Comparison of ENCODE assay signal across 11 cellular contexts in the genomic region with DNA sequence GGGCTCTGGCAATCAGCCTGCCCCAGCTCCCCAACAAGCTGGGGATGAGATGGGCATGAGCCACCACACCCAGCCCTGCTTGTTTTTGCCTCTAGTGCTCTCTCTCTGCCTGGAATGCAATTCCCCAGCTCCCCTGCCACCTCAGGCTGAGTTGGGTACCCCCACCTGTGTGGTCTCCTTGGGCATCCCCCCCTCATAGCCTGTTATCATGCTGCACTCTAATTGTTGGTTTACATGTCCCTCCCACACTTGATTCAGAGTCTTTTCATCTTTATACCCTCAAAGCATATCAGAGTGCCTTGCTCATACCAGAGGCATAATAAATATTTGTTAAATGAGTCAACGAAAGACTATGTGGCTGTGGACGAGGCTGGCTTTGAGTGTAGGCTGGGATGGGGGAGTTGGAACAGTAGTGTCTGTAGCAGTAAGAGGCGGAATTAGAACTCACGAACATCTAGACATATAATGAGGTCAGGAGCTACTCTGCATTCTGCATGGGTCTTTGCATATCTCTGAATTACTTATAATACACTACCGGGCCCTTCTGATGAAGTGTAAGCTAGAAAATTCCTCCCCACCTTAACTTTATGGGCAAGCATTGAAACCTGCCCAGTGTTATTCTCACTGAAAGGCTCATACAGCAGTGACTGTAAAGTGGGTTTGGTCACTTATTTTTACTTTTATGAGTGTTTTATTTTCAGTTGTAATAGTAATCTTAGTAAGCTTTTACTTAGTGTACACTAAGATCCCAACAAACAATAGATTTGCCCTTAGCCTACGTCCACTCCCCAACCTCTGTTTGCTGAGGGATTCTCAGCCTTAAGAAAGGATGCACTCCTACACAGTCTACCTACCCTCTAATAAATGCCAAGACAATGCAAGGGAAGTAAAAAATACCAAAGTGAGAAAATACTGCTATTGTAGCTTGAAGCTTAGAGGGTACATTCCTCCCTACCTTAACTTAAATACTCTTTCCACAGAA. TPM values are rescaled to one million over a fixed set of nuclear protein-coding genes. Genes with fewer than 3 reads are reported as not detected.
DNase-seq lines count a peak whose midpoint lies in the region; ATAC-seq, FAIRE-seq and TF ChIP-seq lines count a peak whose summit lies in the region.
"Had no signal": no experiment of that assay in that cellular context is flagged by ENCODE, and none has a peak within 500 bp of the region (broad histone marks: within the 10 kb centered on the region; RNA-seq: fewer than 3 reads in every experiment).

No MANE protein-coding gene starts in this region.

- no peaks in the 10 kb centered on the region for H3K36me3 ChIP-seq in small intestine (ENCODE audit: control insufficient read depth in 2 of 2, insufficient read depth in 2 of 2, low read length in 2 of 2)

- WGBS in small intestine, 3 donors = 34 to 61% (median 51%) methylated on average over 6 of the region's 6 CpGs

- H3K9me3 ChIP-seq in small intestine (ENCODE audit: control insufficient read depth, low read depth) = no peaks in the 10 kb centered on the region

- no peak overlapping the region for H3K27ac ChIP-seq in small intestine (ENCODE audit: low read depth in 1 of 2, low read length in 1 of 2)

- ATAC-seq in SK-N-SH treated with all-trans-retinoic acid at 6 μM for 48 hours (peak; percentile 100), GM18517 (IDR thresholded peaks at IDR 0.05; ENCODE audit: unreplicated experiment) (no peak)
- ATAC-seq: right cardiac atrium had no signal

- DNase-seq in ELR (ENCODE audit: low read depth) (peak; percentile 95), fibroblast of the aortic adventitia (ENCODE audit: low read depth) (peak; percentile 68), small intestine (peak; percentile 77), NCI-H1436 (lab: John Stamatoyannopoulos, UW) (no peak), GDM1 (lab: John Stamatoyannopoulos, UW) (no peak)
- no peak for DNase-seq in stimulated activated CD4-positive, alpha-beta T cell treated with anti-CD3 and anti-CD28 coated beads, Interleukin-2, amount 100 ng/mL, for 24 hours
- DNase-seq: NCI-H1436 treated with DMSO at 0.1 percent for 48 hours, right cardiac atrium, SHP77 had no signal

- no peak for TF ChIP-seq CTCF in fibroblast of the aortic adventitia (IDR thresholded peaks at IDR 0.05; ENCODE audit: insufficient read depth, low read length)

- no peak for FAIRE-seq in small intestine (lab: Jason Lieb, UNC)

- peaks cover 3 to 8% of the 10 kb centered on the region in 2 donors for H3K4me1 ChIP-seq in small intestine (ENCODE audit: control insufficient read depth in 2 of 2, insufficient read depth in 1 of 2, low read depth in 1 of 2, low read length in 1 of 2)

- H3K4me3 ChIP-seq in fibroblast of the aortic adventitia (ENCODE audit: low read depth, low read length) = no peak overlapping the region
- no peak overlapping the region for H3K4me3 ChIP-seq in small intestine (ENCODE audit: low read depth in 1 of 2, low read length in 2 of 2)

- no peaks in the 10 kb centered on the region for H3K27me3 ChIP-seq in small intestine (ENCODE audit: control insufficient read depth in 2 of 2, insufficient read depth in 2 of 2, low read length in 2 of 2)

TF ChIP-seq in SK-N-SH treated with all-trans-retinoic acid at 6 μM for 48 hours, 23 proteins besides CTCF, POLR2A, EP300 and RAD21:
- TF ChIP-seq ISL1 (CRISPR knock-in tag; IDR thresholded peaks at IDR 0.05) (peak; percentile 37), ZNF8 (CRISPR knock-in tag; IDR thresholded peaks at IDR 0.05) (no peak), OSR1 (CRISPR knock-in tag; IDR thresholded peaks at IDR 0.05) (no peak)

RNA-seq across cellular contexts. Expression of a gene that starts 58.7 kb away (rescaled TPM):
- 2.3 and 7.4 TPM in 2 replicates for total RNA-seq in fibroblast of the aortic adventitia (ENCODE audit: low replicate concordance)
- polyA plus RNA-seq in small intestine = 10 to 100 TPM in 1 of 3 donors, 1 to 10 TPM in 2; 7.3 to 10.1 (median 9.7) TPM

Comparison
In these comparisons a context has a peak if more than half of its experiments do, and no peak if none do; other contexts are left out.
1. DNase-seq: peak in ELR (single experiment), fibroblast of the aortic adventitia (single experiment) and small intestine (single experiment); none in NCI-H1436 (single experiment), stimulated activated CD4-positive, alpha-beta T cell treated with anti-CD3 and anti-CD28 coated beads, Interleukin-2, amount 100 ng/mL, for 24 hours (0 of 2) and GDM1 (single experiment).